1 cellular context compared by ENCODE assay signal in genomic region chr12:109255377-109255776, GRCh38.
TF ChIP-seq lines count a peak whose summit lies in the region.

No MANE protein-coding gene starts in this region.

TF ChIP-seq in IMR-90, 13 proteins besides CTCF, POLR2A, EP300 and RAD21 (continued from another document):
- TF ChIP-seq, protein P1, sequence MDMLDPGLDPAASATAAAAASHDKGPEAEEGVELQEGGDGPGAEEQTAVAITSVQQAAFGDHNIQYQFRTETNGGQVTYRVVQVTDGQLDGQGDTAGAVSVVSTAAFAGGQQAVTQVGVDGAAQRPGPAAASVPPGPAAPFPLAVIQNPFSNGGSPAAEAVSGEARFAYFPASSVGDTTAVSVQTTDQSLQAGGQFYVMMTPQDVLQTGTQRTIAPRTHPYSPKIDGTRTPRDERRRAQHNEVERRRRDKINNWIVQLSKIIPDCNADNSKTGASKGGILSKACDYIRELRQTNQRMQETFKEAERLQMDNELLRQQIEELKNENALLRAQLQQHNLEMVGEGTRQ (IDR thresholded peaks at IDR 0.05; ENCODE audit: low read depth, low read length) = no peak
- TF ChIP-seq SMC3 (IDR thresholded peaks at IDR 0.05; ENCODE audit: low read depth, low read length) = no peak
